ENCODE assay signal across 18 cellular contexts in genomic region chr19:39360599-39360998, GRCh38. TPM values are rescaled to one million over a fixed set of nuclear protein-coding genes. Genes with fewer than 3 reads are reported as not detected.
"Had no signal": no experiment of that assay in that cellular context is flagged by ENCODE, and none has a peak within 500 bp of the region (broad histone marks: within the 10 kb centered on the region; RNA-seq: fewer than 3 reads in every experiment).

No MANE protein-coding gene starts in this region.

- H3K4me3 Mint-ChIP-seq: activated naive CD8-positive, alpha-beta T cell; brain; dendritic cell treated with granulocyte-macrophage colony-stimulating factor and Interleukin-4, amounts not matched to agents 40 ng/mL and 50 ng/mL, for 4 days; nephron progenitor cell; type B pancreatic cell had no signal

- H3K4me1 Mint-ChIP-seq: nephron progenitor cell had no signal

- H3K27me3 ChIP-seq: right lobe of liver, SJCRH30 had no signal

- H3K27ac Mint-ChIP-seq: activated naive CD8-positive, alpha-beta T cell; dendritic cell treated with granulocyte-macrophage colony-stimulating factor and Interleukin-4, amounts not matched to agents 40 ng/mL and 50 ng/mL, for 4 days; nephron progenitor cell; type B pancreatic cell had no signal

- DNase-seq: activated CD4-positive, alpha-beta T cell treated with anti-CD3 and anti-CD28 coated beads, Interleukin-2, amount 50 U/mL, for 4 hours; activated effector memory CD4-positive, alpha-beta T cell treated with anti-CD3 and anti-CD28 coated beads, Interleukin-2, amount 50 U/mL, for 16 hours; activated T-cell treated with anti-CD3 and anti-CD28 coated beads for 4 hours; amniotic stem cell; kidney glomerular epithelial cell; nephron progenitor cell; right lobe of liver; SJCRH30; stimulated activated CD4-positive, alpha-beta T cell treated with anti-CD3 and anti-CD28 coated beads, Interleukin-4, amount 100 ng/mL, for 4 hours; stimulated activated CD8-positive, alpha-beta memory T cell treated with anti-CD3 and anti-CD28 coated beads, Interleukin-4, amount 100 ng/mL, for 48 hours; stimulated activated naive CD4-positive, alpha-beta T cell treated with Interleukin-2 at 50 U/mL for 16 hours had no signal

- H3K4me3 ChIP-seq: right lobe of liver, SJCRH30, smooth muscle cell had no signal

- H3K9me3 Mint-ChIP-seq: brain; dendritic cell treated with granulocyte-macrophage colony-stimulating factor and Interleukin-4, amounts not matched to agents 40 ng/mL and 50 ng/mL, for 4 days; nephron progenitor cell; type B pancreatic cell had no signal

- H3K27me3 Mint-ChIP-seq: activated naive CD8-positive, alpha-beta T cell; brain; dendritic cell treated with granulocyte-macrophage colony-stimulating factor and Interleukin-4, amounts not matched to agents 40 ng/mL and 50 ng/mL, for 4 days; type B pancreatic cell had no signal

- H3K9me3 ChIP-seq: right lobe of liver, SJCRH30 had no signal

- ATAC-seq: activated CD4-positive, CD25-positive, alpha-beta regulatory T cell treated with anti-CD3 and anti-CD28 coated beads, Interleukin-2, amount 50 U/mL, for 24 hours; right lobe of liver had no signal

- H3K4me2 ChIP-seq: smooth muscle cell had no signal

- H3K27ac ChIP-seq: right lobe of liver, SJCRH30 had no signal

RNA-seq across cellular contexts. Expression of gene GMFG, which starts 24.8 kb away (rescaled TPM):
- total RNA-seq: epithelial cell of proximal tubule, smooth muscle cell had no signal
